ENCODE assay signal across 1 cellular context in genomic region chr2:72810165-72810564, GRCh38.
TF ChIP-seq lines count a peak whose summit lies in the region.

No MANE protein-coding gene starts in this region.

TF ChIP-seq in HEK293, 187 proteins besides CTCF, POLR2A, EP300 and RAD21 (continued from another document and continues in another):
- TF ChIP-seq ZBTB26 (tag by site-specific recombination; optimal IDR thresholded peaks at IDR 0.05) (no peak), ZNF501 (tag by site-specific recombination; IDR thresholded peaks at IDR 0.05) (peak; percentile 70; the same call in 1 of the 2 replicates), ZNF211 (tag by site-specific recombination; IDR thresholded peaks at IDR 0.05; ENCODE audit: low read depth) (no peak), ZEB2 (tag by site-specific recombination; IDR thresholded peaks at IDR 0.05) (0 out of 2 replicates have a peak, but pooled peaks have one; percentile 17), ZFP37 (tag by site-specific recombination; IDR thresholded peaks at IDR 0.05) (peak; percentile 76; the same call in 1 of the 2 replicates), MEIS1 (CRISPR knock-in tag; IDR thresholded peaks at IDR 0.05; ENCODE audit: borderline replicate concordance) (no peak), KLF7 (tag by site-specific recombination; IDR thresholded peaks at IDR 0.05; ENCODE audit: borderline replicate concordance) (no peak), ZNF169 (tag by site-specific recombination; IDR thresholded peaks at IDR 0.05) (no peak), PRDM4 (tag by site-specific recombination; IDR thresholded peaks at IDR 0.05) (no peak), GFI1B (tag by site-specific recombination; IDR thresholded peaks at IDR 0.05) (0 out of 2 replicates have a peak, but pooled peaks have one; percentile 25), ZNF214 (tag by site-specific recombination; IDR thresholded peaks at IDR 0.05; ENCODE audit: borderline replicate concordance) (no peak), ZNF394 (tag by site-specific recombination; IDR thresholded peaks at IDR 0.05; ENCODE audit: borderline replicate concordance) (peak; percentile 97), ZNF707 (tag by site-specific recombination; IDR thresholded peaks at IDR 0.05) (no peak), KLF16 (tag by site-specific recombination; IDR thresholded peaks at IDR 0.05) (no peak), ZNF558 (tag by site-specific recombination; IDR thresholded peaks at IDR 0.05) (peak; percentile 69), ZNF248 (tag by site-specific recombination; IDR thresholded peaks at IDR 0.05) (no peak), ZSCAN30 (tag by site-specific recombination; IDR thresholded peaks at IDR 0.05) (no peak), ZNF518A (tag by site-specific recombination; conservative IDR thresholded peaks at IDR 0.05; ENCODE audit: low read depth) (peak; percentile 95), GLIS2 (tag by site-specific recombination; IDR thresholded peaks at IDR 0.05) (no peak), ZNF23 (tag by site-specific recombination; IDR thresholded peaks at IDR 0.05; ENCODE audit: borderline replicate concordance) (no peak), ZNF341 (tag by site-specific recombination; IDR thresholded peaks at IDR 0.05; ENCODE audit: low read depth) (0 out of 2 replicates have a peak, but pooled peaks have one; percentile 36), ZNF768 (tag by site-specific recombination; IDR thresholded peaks at IDR 0.05) (no peak), HOXC10 (CRISPR knock-in tag; IDR thresholded peaks at IDR 0.05) (no peak), ZNF530 (tag by site-specific recombination; IDR thresholded peaks at IDR 0.05; ENCODE audit: low read depth) (0 out of 2 replicates have a peak, but pooled peaks have one; percentile 31), PATZ1 (tag by site-specific recombination; IDR thresholded peaks at IDR 0.05) (no peak), BCL11B (tag by site-specific recombination; IDR thresholded peaks at IDR 0.05; ENCODE audit: low read depth) (no peak), ZNF426 (tag by site-specific recombination; IDR thresholded peaks at IDR 0.05) (peak; percentile 96), ZFP3 (tag by site-specific recombination; IDR thresholded peaks at IDR 0.05; ENCODE audit: low read depth) (no peak), ZNF2 (tag by site-specific recombination; IDR thresholded peaks at IDR 0.05) (no peak), ZSCAN5A (tag by site-specific recombination; IDR thresholded peaks at IDR 0.05) (no peak), ZNF133 (tag by site-specific recombination; IDR thresholded peaks at IDR 0.05) (no peak), YY2 (tag by site-specific recombination; IDR thresholded peaks at IDR 0.05) (no peak), ZFP69B (tag by site-specific recombination; IDR thresholded peaks at IDR 0.05) (no peak), ZNF626 (tag by site-specific recombination; IDR thresholded peaks at IDR 0.05) (no peak), ZNF701 (tag by site-specific recombination; IDR thresholded peaks at IDR 0.05) (no peak), ZNF146 (tag by site-specific recombination; IDR thresholded peaks at IDR 0.05) (no peak), ZNF692 (tag by site-specific recombination; IDR thresholded peaks at IDR 0.05) (no peak), BCL11A (tag by site-specific recombination; IDR thresholded peaks at IDR 0.05; ENCODE audit: low read depth) (no peak), ZNF555 (tag by site-specific recombination; conservative IDR thresholded peaks at IDR 0.05) (peak; percentile 97), ZNF302 (tag by site-specific recombination; IDR thresholded peaks at IDR 0.05; ENCODE audit: low read depth) (no peak), ZBTB44 (tag by site-specific recombination; IDR thresholded peaks at IDR 0.05) (no peak), ZSCAN16 (tag by site-specific recombination; IDR thresholded peaks at IDR 0.05) (no peak), ZNF433 (tag by site-specific recombination; IDR thresholded peaks at IDR 0.05; ENCODE audit: low read depth) (peak; percentile 89), HOXA7 (CRISPR knock-in tag; IDR thresholded peaks at IDR 0.05; ENCODE audit: borderline replicate concordance) (no peak), ZNF560 (tag by site-specific recombination; IDR thresholded peaks at IDR 0.05; ENCODE audit: borderline replicate concordance) (peak; percentile 79), PRDM10 (tag by site-specific recombination; IDR thresholded peaks at IDR 0.05) (no peak), ZNF16 (tag by site-specific recombination; IDR thresholded peaks at IDR 0.05; ENCODE audit: low read depth) (no peak)
